In genomic region chr6:82268301-82268846, GRCh38 we compare ENCODE assay signal across 20 cellular contexts. TPM values are rescaled to one million over a fixed set of nuclear protein-coding genes. Genes with fewer than 3 reads are reported as not detected.
DNase-seq lines count a peak whose midpoint lies in the region; ATAC-seq, FAIRE-seq and TF ChIP-seq lines count a peak whose summit lies in the region.
"Had no signal": no experiment of that assay in that cellular context is flagged by ENCODE, and none has a peak within 500 bp of the region (broad histone marks: within the 10 kb centered on the region; RNA-seq: fewer than 3 reads in every experiment).

No MANE protein-coding gene starts in this region.

- H4K20me1 ChIP-seq in endothelial cell of umbilical vein (replicated peaks; ENCODE audit: control insufficient read depth, extremely low read depth, insufficient read depth, low read length), result no peaks in the 10 kb centered on the region
- H4K20me1 ChIP-seq: BLaER1 had no signal

- no peak overlapping the region for H3K9ac ChIP-seq in endothelial cell of umbilical vein (replicated peaks; ENCODE audit: extremely low read depth, insufficient read depth, low read length)
- H3K9ac ChIP-seq: BLaER1, GM23248 had no signal

- H3K9me1 ChIP-seq in endothelial cell of umbilical vein (replicated peaks; ENCODE audit: control insufficient read depth, extremely low read depth, insufficient read depth, low read length), result no peaks in the 10 kb centered on the region

- H3K27ac ChIP-seq in endothelial cell of umbilical vein (ENCODE audit: insufficient read depth, low read depth, low read length) (no peak overlapping the region), heart left ventricle (no peak overlapping the region)
- H3K27ac ChIP-seq: BLaER1, GM23248, SJCRH30 had no signal

- no peak overlapping the region for H2AFZ ChIP-seq in endothelial cell of umbilical vein (ENCODE audit: low read depth, low read length)
- H2AFZ ChIP-seq: GM23248 had no signal

- H3K4me3 ChIP-seq in endothelial cell of umbilical vein (replicated peaks in 1 of 3; ENCODE audit: insufficient read depth in 1 of 3, low read depth in 1 of 3, low read length in 3 of 3), result no peak overlapping the region
- H3K4me3 ChIP-seq in heart left ventricle, result no peak overlapping the region
- H3K4me3 ChIP-seq: BLaER1, GM23248, HAP-1, SJCRH30 had no signal

- dilution Hi-C loops in endothelial cell of umbilical vein (cut with MboI; ENCODE audit: extremely low pct_ligation_motif_present, low sequenced_read_pairs), result no loop called here

- POLR2A ChIA-PET in endothelial cell of umbilical vein (lab: Charles Lee), result no interaction called here

- intact Hi-C loops in endothelial cell of umbilical vein (cut with micrococcal nuclease), result no loop called here
- intact Hi-C loops in heart left ventricle (cut with DNase I), result loop anchor here in 2 of 10 donors (2.0 to 10.0 kb wide), 2 partner anchors 788 to 926 kb away; partner anchors contain the start of genes PGM3 (in 1 of the 2) and RWDD2A (in 1 of the 2)

- no peaks in the 10 kb centered on the region for H3K79me2 ChIP-seq in endothelial cell of umbilical vein (ENCODE audit: control insufficient read depth, insufficient read depth, low read length)

- BruUV-seq in endothelial cell of umbilical vein (replicated peaks; lab: Mats Ljungman, UMichigan), result no TSS peak

- ATAC-seq in HG02938 (IDR thresholded peaks at IDR 0.05; ENCODE audit: unreplicated experiment) (no peak), GM19397 (IDR thresholded peaks at IDR 0.05; ENCODE audit: unreplicated experiment) (no peak), heart left ventricle (no peak)

- H3K9me3 ChIP-seq in endothelial cell of umbilical vein (replicated peaks; ENCODE audit: control insufficient read depth, insufficient read depth, low read length) (no peaks in the 10 kb centered on the region), heart left ventricle (no peaks in the 10 kb centered on the region)
- H3K9me3 ChIP-seq: BLaER1, Caco-2, HAP-1, SJCRH30 had no signal

- TF ChIP-seq POLR2A in endothelial cell of umbilical vein (IDR thresholded peaks at IDR 0.05; ENCODE audit: low read depth, low read length) (no peak), heart left ventricle (IDR thresholded peaks at IDR 0.05) (no peak)

- 81 to 86% (median 84%) methylated on average over 2 of the region's 2 CpGs for WGBS in heart left ventricle, 4 donors

- DNase-seq in EH (ENCODE audit: low read depth) (peak; percentile 36), HCEC 1CT (peak; percentile 15), SK-N-DZ (ENCODE audit: low spot score) (peak; percentile 67), endothelial cell of umbilical vein (ENCODE audit: low read depth, low spot score) (peak; percentile 40), globus pallidus (ENCODE audit: low spot score) (no peak), heart left ventricle (no peak)
- DNase-seq: ACHN; Caco-2; CD4-positive, alpha-beta T cell; GM23248; Kasumi-1; NCI-H1417 treated with DMSO at 0.1 percent for 48 hours; NCI-H187; SJCRH30 had no signal

- TF ChIP-seq CTCF in endothelial cell of umbilical vein (IDR thresholded peaks at IDR 0.05; ENCODE audit: extremely low read depth in 1 of 2, insufficient read depth in 1 of 2, low read depth in 1 of 2, low read length in 2 of 2) (no peak), heart left ventricle (IDR thresholded peaks at IDR 0.05) (no peak)

- H3K4me2 ChIP-seq in endothelial cell of umbilical vein (ENCODE audit: insufficient read depth, low read length), result no peak overlapping the region
- H3K4me2 ChIP-seq: BLaER1 had no signal

- no peak for FAIRE-seq in endothelial cell of umbilical vein (lab: Jason Lieb, UNC)
- FAIRE-seq: GM12891, RCC 7860 had no signal

- CTCF ChIA-PET in endothelial cell of umbilical vein (lab: Charles Lee), result interaction anchor here (5.1 to 6.5 kb wide), 2 partner anchors 788 to 798 kb away, joined by 41 to 168 read pairs; partner anchors contain the start of genes DOP1A and UBE3D

- peaks cover 0 to 4% of the 10 kb centered on the region in 2 experiments for H3K27me3 ChIP-seq in endothelial cell of umbilical vein (ENCODE audit: control insufficient read depth in 2 of 2, insufficient read depth in 2 of 2, low read length in 2 of 2)
- H3K27me3 ChIP-seq in heart left ventricle, result no peaks in the 10 kb centered on the region
- H3K27me3 ChIP-seq: BLaER1, SJCRH30 had no signal

- H3K36me3 ChIP-seq in endothelial cell of umbilical vein (ENCODE audit: control insufficient read depth in 2 of 2, extremely low read depth in 1 of 2, insufficient read depth in 2 of 2, low read length in 2 of 2), result no peaks in the 10 kb centered on the region
- no peaks in the 10 kb centered on the region for H3K36me3 ChIP-seq in heart left ventricle
- H3K36me3 ChIP-seq: BLaER1, HAP-1, SJCRH30 had no signal

- H3K4me1 ChIP-seq in endothelial cell of umbilical vein (ENCODE audit: control insufficient read depth, extremely low read depth, insufficient read depth, low read length) (no peaks in the 10 kb centered on the region), heart left ventricle (no peaks in the 10 kb centered on the region)
- H3K4me1 ChIP-seq: BLaER1, Caco-2, HAP-1, SJCRH30 had no signal

TF ChIP-seq in endothelial cell of umbilical vein, 7 proteins besides CTCF, POLR2A, EP300 and RAD21:
- TF ChIP-seq MAX (IDR thresholded peaks at IDR 0.05; ENCODE audit: insufficient read depth, insufficient read length) (no peak), JUN (IDR thresholded peaks at IDR 0.05; ENCODE audit: borderline replicate concordance, insufficient read depth, insufficient read length, low read depth) (no peak), MYC (IDR thresholded peaks at IDR 0.05; ENCODE audit: low read depth, low read length) (no peak), GATA2 (IDR thresholded peaks at IDR 0.05; ENCODE audit: insufficient read depth, insufficient read length, low read depth, low read length) (no peak), EZH2 (IDR thresholded peaks at IDR 0.05; ENCODE audit: borderline replicate concordance, low read depth, low read length, severe bottlenecking) (no peak), FOS (IDR thresholded peaks at IDR 0.05; ENCODE audit: borderline replicate concordance, insufficient read depth, low read length) (no peak), POLR2AphosphoS5 (IDR thresholded peaks at IDR 0.05; ENCODE audit: insufficient read depth, low read depth, low read length) (no peak)

RNA-seq across cellular contexts. Expression of gene IBTK, which starts 20.8 kb away (rescaled TPM):
- 16.3 and 17.5 TPM in 2 replicates for polyA plus RNA-seq in SK-N-DZ (2014; cell fraction: cytosol; rRNA removed)
- polyA plus RNA-seq in SK-N-DZ (2014; cell fraction: nucleus; rRNA removed), result 19.1 and 24.0 TPM in 2 replicates
- total RNA-seq in endothelial cell of umbilical vein (29.5 and 30.5 TPM in 2 replicates), heart left ventricle (10 to 100 TPM; 19.4 to 39.2 (median 29.2) TPM)
- polyA plus RNA-seq in endothelial cell of umbilical vein (4.8 and 6.7 TPM in 2 replicates), heart left ventricle (10 to 100 TPM; 19.6 to 24.3 TPM)
- polyA plus RNA-seq in endothelial cell of umbilical vein (2011; cell fraction: cytosol; rRNA removed), result 8.2 and 9.2 TPM in 2 replicates
- polyA plus RNA-seq in endothelial cell of umbilical vein (2011; cell fraction: nucleus; rRNA removed), result 14.1 and 20.4 TPM in 2 replicates
- polyA plus RNA-seq in endothelial cell of umbilical vein (2012), result 17.0 and 21.5 TPM in 2 replicates
- 31.4 and 34.6 TPM in 2 replicates for polyA minus RNA-seq in endothelial cell of umbilical vein
- 26.1 TPM for polyA minus RNA-seq in endothelial cell of umbilical vein (2011; cell fraction: cytosol; rRNA and poly(A)+ RNA removed)
- polyA minus RNA-seq in endothelial cell of umbilical vein (2011; cell fraction: nucleus; rRNA and poly(A)+ RNA removed), result 29.7 and 45.4 TPM in 2 replicates

Comparison
In these comparisons a context has a peak if more than half of its experiments do, and no peak if none do; other contexts are left out.
1. DNase-seq: peak in EH (single experiment), HCEC 1CT (single experiment), SK-N-DZ (single experiment) and endothelial cell of umbilical vein (single experiment); none in globus pallidus (single experiment) and heart left ventricle (0 of 5).